Comparison of ENCODE assay signal across 15 cellular contexts in the genomic region with DNA sequence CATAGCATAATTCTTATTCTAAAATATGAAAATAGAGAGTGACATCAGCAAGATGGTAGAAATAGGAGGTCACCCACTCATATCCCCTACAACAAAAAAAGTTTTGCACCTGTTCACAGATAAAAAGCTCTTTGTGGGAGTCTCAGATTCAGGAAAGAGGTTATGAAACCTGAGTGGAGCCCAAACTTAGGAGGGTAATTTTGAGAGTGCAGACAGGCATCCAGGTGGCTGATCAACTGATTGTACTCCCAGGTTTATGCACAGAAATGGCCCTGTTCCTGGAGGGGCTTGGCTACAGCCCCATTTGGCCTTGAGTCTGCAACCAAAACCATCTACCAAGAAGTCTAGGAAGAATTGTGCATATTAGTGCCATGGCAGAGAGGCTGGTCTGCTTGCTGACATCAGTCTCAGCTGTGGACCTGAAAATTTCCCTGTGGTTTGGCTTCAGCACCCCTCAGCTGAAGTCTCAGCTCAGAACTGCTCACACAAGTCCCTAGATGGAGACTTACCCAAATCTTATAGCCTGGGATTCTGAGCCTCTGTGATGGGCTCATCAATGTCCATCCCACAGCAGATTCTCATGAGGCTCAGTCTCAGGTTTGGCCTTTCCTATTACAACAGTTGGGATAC.
"Had no signal": no experiment of that assay in that cellular context is flagged by ENCODE, and none has a peak within 500 bp of the region (broad histone marks: within the 10 kb centered on the region; RNA-seq: fewer than 3 reads in every experiment).

No MANE protein-coding gene starts in this region.

- H3K27ac Mint-ChIP-seq: activated naive CD4-positive, alpha-beta T cell treated with anti-CD3 and anti-CD28 coated beads, Interleukin-2, amount 10 ng/mL, durations not matched to agents 7 days and 5 days; memory B cell; natural killer cell had no signal

- H2AFZ ChIP-seq: parathyroid adenoma had no signal

- H3K27ac ChIP-seq: cardiac muscle cell, epithelial cell of prostate, left ventricle myocardium inferior, neutrophil, parathyroid adenoma, sigmoid colon, spleen, VCaP had no signal

- H3K4me3 ChIP-seq: cardiac muscle cell, left ventricle myocardium inferior, sigmoid colon, spleen had no signal

- H3K4me3 Mint-ChIP-seq: activated naive CD4-positive, alpha-beta T cell treated with anti-CD3 and anti-CD28 coated beads, Interleukin-2, amount 10 ng/mL, durations not matched to agents 7 days and 5 days; memory B cell; natural killer cell had no signal

- H3K79me2 ChIP-seq: parathyroid adenoma had no signal

- H3K27me3 Mint-ChIP-seq: activated naive CD4-positive, alpha-beta T cell treated with anti-CD3 and anti-CD28 coated beads, Interleukin-2, amount 10 ng/mL, durations not matched to agents 7 days and 5 days; memory B cell had no signal

- H3K9me3 ChIP-seq: neutrophil had no signal

- H3K9ac ChIP-seq: parathyroid adenoma had no signal

- DNase-seq: activated CD4-positive, alpha-beta T cell treated with anti-CD3 and anti-CD28 coated beads for 1 hour; activated CD4-positive, alpha-beta T cell treated with anti-CD3 and anti-CD28 coated beads, Interleukin-2, amount 50 U/mL, for 4 hours; activated naive CD4-positive, alpha-beta T cell treated with anti-CD3 and anti-CD28 coated beads, Interleukin-2, amount 10 ng/mL, durations not matched to agents 7 days and 5 days; activated T-cell treated with anti-CD3 and anti-CD28 coated beads, Interleukin-2, amount 50 U/mL, for 1 hour; foreskin melanocyte; left ventricle myocardium inferior; natural killer cell; sigmoid colon; spleen had no signal

- H3K27me3 ChIP-seq: cardiac muscle cell, neutrophil, sigmoid colon, spleen had no signal

- H3K36me3 Mint-ChIP-seq: activated naive CD4-positive, alpha-beta T cell treated with anti-CD3 and anti-CD28 coated beads, Interleukin-2, amount 10 ng/mL, durations not matched to agents 7 days and 5 days; memory B cell; natural killer cell had no signal

- H3K36me3 ChIP-seq: cardiac muscle cell, left ventricle myocardium inferior, neutrophil, sigmoid colon, spleen had no signal

- H3K4me1 ChIP-seq: left ventricle myocardium inferior, parathyroid adenoma, sigmoid colon, spleen had no signal

- ATAC-seq: natural killer cell had no signal

- H3K4me1 Mint-ChIP-seq: activated naive CD4-positive, alpha-beta T cell treated with anti-CD3 and anti-CD28 coated beads, Interleukin-2, amount 10 ng/mL, durations not matched to agents 7 days and 5 days; memory B cell; natural killer cell had no signal
